Comparison of ENCODE assay signal across 19 cellular contexts in the genomic region with DNA sequence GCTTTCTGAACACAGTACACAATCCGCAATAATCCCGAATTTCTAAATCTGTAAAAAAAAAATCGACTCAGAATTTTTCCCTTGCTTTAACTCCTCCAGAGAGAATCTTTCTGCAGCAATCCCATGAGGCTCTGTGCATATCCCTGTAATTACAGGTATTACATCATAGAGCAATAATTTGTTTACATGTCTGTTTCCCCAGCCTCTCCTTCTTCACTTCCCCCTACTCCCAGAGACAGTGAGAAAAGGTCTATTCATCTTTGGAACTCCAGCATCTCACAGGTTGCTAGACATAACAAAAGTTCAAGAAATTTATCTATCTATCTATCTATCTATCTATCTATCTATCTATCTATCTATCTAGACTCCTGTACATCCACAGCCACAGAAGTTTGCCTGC. TPM values are rescaled to one million over a fixed set of nuclear protein-coding genes. Genes with fewer than 3 reads are reported as not detected.
"Had no signal": no experiment of that assay in that cellular context is flagged by ENCODE, and none has a peak within 500 bp of the region (broad histone marks: within the 10 kb centered on the region; RNA-seq: fewer than 3 reads in every experiment).

No MANE protein-coding gene starts in this region.

- H3K36me3 ChIP-seq: esophagus muscularis mucosa, gastroesophageal sphincter, stomach, thoracic aorta, transverse colon had no signal

- H3K27ac ChIP-seq: epithelial cell of prostate, esophagus muscularis mucosa, gastroesophageal sphincter, stomach, thoracic aorta, transverse colon had no signal

- DNase-seq: effector memory CD8-positive, alpha-beta T cell; foreskin fibroblast; glutamatergic neuron; islet precursor cell; mucosa of descending colon; natural killer cell; posterior cingulate gyrus; small intestine; stimulated activated CD4-positive, alpha-beta T cell treated with anti-CD3 and anti-CD28 coated beads, Interleukin-12 subunit alpha, Interleukin-12 subunit beta, amount 100 ng/mL, for 4 hours; stimulated activated naive CD4-positive, alpha-beta T cell; stomach; substantia nigra; transverse colon had no signal

- H3K4me3 ChIP-seq: esophagus muscularis mucosa, gastroesophageal sphincter, mucosa of descending colon, stomach, thoracic aorta, transverse colon had no signal

- H3K9me3 ChIP-seq: esophagus muscularis mucosa, gastroesophageal sphincter, mucosa of descending colon, stomach, thoracic aorta, transverse colon had no signal

- H3K4me1 ChIP-seq: stomach had no signal

- ATAC-seq: effector memory CD8-positive, alpha-beta T cell; gastroesophageal sphincter; left lobe of liver; mucosa of descending colon; natural killer cell had no signal

- H3K27me3 ChIP-seq: esophagus muscularis mucosa, gastroesophageal sphincter, stomach, transverse colon had no signal

RNA-seq across cellular contexts. Expression of a gene that starts 26.0 kb away (rescaled TPM):
- total RNA-seq: pulmonary artery endothelial cell had no signal
